In the genomic region with DNA sequence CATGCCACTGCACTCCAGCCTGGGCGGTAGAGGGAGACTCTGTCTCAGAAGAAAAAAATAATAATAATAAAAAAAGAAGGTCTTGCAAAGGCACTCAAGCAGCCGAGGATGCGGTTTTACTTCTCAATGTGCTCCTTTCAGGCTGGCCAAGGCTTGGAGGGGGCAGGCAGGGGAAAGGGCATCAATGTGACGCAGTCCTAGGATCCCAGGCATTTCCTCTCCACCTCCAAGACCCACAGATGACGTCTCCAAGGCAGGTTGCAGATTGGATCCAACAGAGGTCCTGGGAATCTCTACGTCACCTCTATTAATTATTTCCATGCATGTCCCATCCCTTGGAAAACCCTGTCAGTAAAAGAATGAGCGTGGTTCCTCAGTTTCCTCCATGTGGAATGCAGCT, we compare ENCODE assay signal across 2 cellular contexts.
TF ChIP-seq lines count a peak whose summit lies in the region.

No MANE protein-coding gene starts in this region.

TF ChIP-seq in HCT116, 20 proteins besides CTCF, POLR2A, EP300 and RAD21:
- TF ChIP-seq SIN3A (IDR thresholded peaks at IDR 0.05; ENCODE audit: low read depth), result no peak
- TF ChIP-seq, protein P1, sequence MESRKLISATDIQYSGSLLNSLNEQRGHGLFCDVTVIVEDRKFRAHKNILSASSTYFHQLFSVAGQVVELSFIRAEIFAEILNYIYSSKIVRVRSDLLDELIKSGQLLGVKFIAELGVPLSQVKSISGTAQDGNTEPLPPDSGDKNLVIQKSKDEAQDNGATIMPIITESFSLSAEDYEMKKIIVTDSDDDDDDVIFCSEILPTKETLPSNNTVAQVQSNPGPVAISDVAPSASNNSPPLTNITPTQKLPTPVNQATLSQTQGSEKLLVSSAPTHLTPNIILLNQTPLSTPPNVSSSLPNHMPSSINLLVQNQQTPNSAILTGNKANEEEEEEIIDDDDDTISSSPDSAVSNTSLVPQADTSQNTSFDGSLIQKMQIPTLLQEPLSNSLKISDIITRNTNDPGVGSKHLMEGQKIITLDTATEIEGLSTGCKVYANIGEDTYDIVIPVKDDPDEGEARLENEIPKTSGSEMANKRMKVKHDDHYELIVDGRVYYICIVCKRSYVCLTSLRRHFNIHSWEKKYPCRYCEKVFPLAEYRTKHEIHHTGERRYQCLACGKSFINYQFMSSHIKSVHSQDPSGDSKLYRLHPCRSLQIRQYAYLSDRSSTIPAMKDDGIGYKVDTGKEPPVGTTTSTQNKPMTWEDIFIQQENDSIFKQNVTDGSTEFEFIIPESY (IDR thresholded peaks at IDR 0.05; ENCODE audit: extremely low read depth, insufficient replicate concordance, low read length), result no peak
- no peak for TF ChIP-seq CEBPB (IDR thresholded peaks at IDR 0.05; ENCODE audit: low read depth)
- TF ChIP-seq CBX3 (IDR thresholded peaks at IDR 0.05; ENCODE audit: low read depth), result no peak
- no peak for TF ChIP-seq EZH2phosphoT487 (IDR thresholded peaks at IDR 0.05; ENCODE audit: borderline replicate concordance)
- TF ChIP-seq, protein P2, sequence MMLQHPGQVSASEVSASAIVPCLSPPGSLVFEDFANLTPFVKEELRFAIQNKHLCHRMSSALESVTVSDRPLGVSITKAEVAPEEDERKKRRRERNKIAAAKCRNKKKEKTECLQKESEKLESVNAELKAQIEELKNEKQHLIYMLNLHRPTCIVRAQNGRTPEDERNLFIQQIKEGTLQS (IDR thresholded peaks at IDR 0.05), result no peak
- TF ChIP-seq EGR1 (IDR thresholded peaks at IDR 0.05; ENCODE audit: low read depth), result no peak
- TF ChIP-seq, protein P3, sequence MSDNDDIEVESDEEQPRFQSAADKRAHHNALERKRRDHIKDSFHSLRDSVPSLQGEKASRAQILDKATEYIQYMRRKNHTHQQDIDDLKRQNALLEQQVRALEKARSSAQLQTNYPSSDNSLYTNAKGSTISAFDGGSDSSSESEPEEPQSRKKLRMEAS (IDR thresholded peaks at IDR 0.05), result no peak
- TF ChIP-seq ZFX (IDR thresholded peaks at IDR 0.05), result no peak
- no peak for TF ChIP-seq POLR2AphosphoS5 (IDR thresholded peaks at IDR 0.05; ENCODE audit: low read depth, low read length)
- no peak for TF ChIP-seq FOSL1 (IDR thresholded peaks at IDR 0.05; ENCODE audit: low read depth)
- no peak for TF ChIP-seq SP1 (IDR thresholded peaks at IDR 0.05; ENCODE audit: low read depth)
- no peak for TF ChIP-seq YY1 (IDR thresholded peaks at IDR 0.05; ENCODE audit: extremely low read depth, insufficient replicate concordance, low read depth, low read length)
- no peak for TF ChIP-seq TCF7L2 (IDR thresholded peaks at IDR 0.05; ENCODE audit: borderline replicate concordance, extremely low read depth, insufficient read depth, insufficient read length)
- TF ChIP-seq ELF1 (IDR thresholded peaks at IDR 0.05; ENCODE audit: borderline replicate concordance, low read depth), result no peak

TF ChIP-seq in endothelial cell of umbilical vein, 7 proteins besides CTCF, POLR2A, EP300 and RAD21:
- TF ChIP-seq, protein P3 (IDR thresholded peaks at IDR 0.05; ENCODE audit: insufficient read depth, insufficient read length), result no peak
- TF ChIP-seq FOS (IDR thresholded peaks at IDR 0.05; ENCODE audit: borderline replicate concordance, insufficient read depth, low read length) (no peak), EZH2 (IDR thresholded peaks at IDR 0.05; ENCODE audit: borderline replicate concordance, low read depth, low read length, severe bottlenecking) (no peak), MYC (IDR thresholded peaks at IDR 0.05; ENCODE audit: low read depth, low read length) (no peak), POLR2AphosphoS5 (IDR thresholded peaks at IDR 0.05; ENCODE audit: insufficient read depth, low read depth, low read length) (no peak)
